1 cellular context compared by ENCODE assay signal in the genomic region with DNA sequence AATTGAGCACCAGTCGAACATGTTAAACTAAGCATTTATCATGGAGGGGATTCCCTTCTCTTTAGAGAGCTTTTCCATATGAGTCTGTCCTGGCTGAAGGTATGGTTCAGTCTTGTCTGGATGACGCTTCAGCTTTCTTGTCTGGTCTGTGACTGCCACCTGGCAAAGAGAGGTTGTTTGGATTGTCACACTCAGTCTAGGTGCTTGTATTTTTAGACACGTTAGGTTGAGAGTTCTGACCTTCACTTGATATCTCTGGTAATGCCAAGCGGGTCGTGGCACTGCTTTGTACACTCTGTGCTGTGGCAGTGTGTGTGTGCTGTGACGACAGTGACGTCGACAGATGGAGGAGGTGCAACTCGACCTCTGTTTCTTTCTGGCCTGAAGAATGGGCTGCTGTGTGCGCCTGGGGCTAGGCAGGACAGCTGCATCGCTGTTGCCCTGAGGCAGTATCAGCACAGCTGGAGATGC.
TF ChIP-seq lines count a peak whose summit lies in the region.

No MANE protein-coding gene starts in this region.

TF ChIP-seq in HepG2, 621 proteins besides CTCF, POLR2A, EP300 and RAD21:
- TF ChIP-seq ZNF687 (CRISPR knock-in tag; IDR thresholded peaks at IDR 0.05) (0 out of 2 replicates have a peak, but pooled peaks have one; percentile 15), HHEX (CRISPR knock-in tag; IDR thresholded peaks at IDR 0.05) (no peak)
